21 cellular contexts compared by ENCODE assay signal in the genomic region with DNA sequence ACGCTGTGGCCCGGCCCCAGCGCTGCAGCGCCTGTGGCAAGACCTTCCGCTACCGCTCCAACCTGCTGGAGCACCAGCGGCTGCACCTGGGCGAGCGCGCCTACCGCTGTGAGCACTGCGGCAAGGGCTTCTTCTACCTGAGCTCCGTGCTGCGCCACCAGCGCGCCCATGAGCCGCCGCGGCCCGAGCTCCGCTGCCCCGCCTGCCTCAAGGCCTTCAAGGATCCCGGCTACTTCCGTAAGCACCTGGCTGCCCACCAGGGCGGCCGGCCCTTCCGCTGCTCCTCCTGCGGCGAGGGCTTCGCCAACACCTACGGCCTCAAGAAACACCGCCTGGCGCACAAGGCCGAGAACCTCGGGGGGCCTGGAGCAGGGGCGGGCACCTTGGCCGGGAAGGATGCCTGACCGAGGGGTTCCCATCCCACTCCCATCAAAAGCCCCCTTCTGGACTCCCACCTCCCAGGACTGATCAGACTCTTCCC. TPM values are rescaled to one million over a fixed set of nuclear protein-coding genes. Genes with fewer than 3 reads are reported as not detected.
DNase-seq lines count a peak whose midpoint lies in the region; ATAC-seq, FAIRE-seq and TF ChIP-seq lines count a peak whose summit lies in the region.
"Had no signal": no experiment of that assay in that cellular context is flagged by ENCODE, and none has a peak within 500 bp of the region (broad histone marks: within the 10 kb centered on the region; RNA-seq: fewer than 3 reads in every experiment).

No MANE protein-coding gene starts in this region.

- H3K27me3 ChIP-seq in HepG2 (ENCODE audit: control insufficient read depth in 1 of 2, insufficient read depth in 2 of 2, low read length in 2 of 2) (no peaks in the 10 kb centered on the region), right lobe of liver (no peaks in the 10 kb centered on the region)
- H3K27me3 ChIP-seq: BE2C had no signal

- DNase-seq in HepG2 (ENCODE audit: low spot score) (no peak), right lobe of liver (no peak), WTC11 (ENCODE audit: low spot score) (no peak), iPS-NIHi11 (ENCODE audit: low spot score) (peak; percentile 11), HTR-8/SVneo (ENCODE audit: insufficient read length, low spot score) (no peak), immature natural killer cell (no peak)
- no peak for DNase-seq in naive thymus-derived CD8-positive, alpha-beta T cell
- no peak for DNase-seq in activated CD4-positive, alpha-beta T cell treated with anti-CD3 and anti-CD28 coated beads, Interleukin-2, amount 10 ng/mL, durations not matched to agents 24 days and 14 days
- DNase-seq: 8988T; BE2C; C1 segment of cervical spinal cord; Caco-2; CD4-positive, CD25-positive, alpha-beta regulatory T cell; DMS79; GDM1; HCEC 1CT; HFFc6 had no signal

- no peak overlapping the region for H3K4me3 Mint-ChIP-seq in WTC11
- H3K4me3 Mint-ChIP-seq in naive thymus-derived CD8-positive, alpha-beta T cell: no peak overlapping the region
- no peak overlapping the region for H3K4me3 Mint-ChIP-seq in activated CD4-positive, alpha-beta T cell treated with anti-CD3 and anti-CD28 coated beads, Interleukin-2, amount 10 ng/mL, durations not matched to agents 24 days and 14 days
- no peak overlapping the region for H3K4me3 Mint-ChIP-seq in immature natural killer cell
- H3K4me3 Mint-ChIP-seq: CD4-positive, CD25-positive, alpha-beta regulatory T cell; HFFc6 had no signal

- TF ChIP-seq CTCF in HepG2 (CRISPR knock-in tag; IDR thresholded peaks at IDR 0.05): no peak
- no peak for TF ChIP-seq CTCF in right lobe of liver (IDR thresholded peaks at IDR 0.05)
- no peak for TF ChIP-seq CTCF in WTC11 (IDR thresholded peaks at IDR 0.05)

- no peak overlapping the region for H3K27ac ChIP-seq in HepG2 (ENCODE audit: extremely low read length, insufficient read depth, low read length)
- no peak overlapping the region for H3K27ac ChIP-seq in right lobe of liver

- H3K36me3 ChIP-seq in HepG2 (replicated peaks in 1 of 2; ENCODE audit: control insufficient read depth in 1 of 2, insufficient read depth in 2 of 2, low read length in 2 of 2) (peaks cover 2 to 5% of the 10 kb centered on the region in 2 experiments; a peak in 1 of 5 replicates), right lobe of liver (peaks cover 0 to 14% (median 0%) of the 10 kb centered on the region in 4 donors)

- H3K27me3 Mint-ChIP-seq in WTC11 (ENCODE audit: low read depth): peaks cover 3% of the 10 kb centered on the region; the same call in 1 of the 2 replicates
- no peaks in the 10 kb centered on the region for H3K27me3 Mint-ChIP-seq in naive thymus-derived CD8-positive, alpha-beta T cell
- H3K27me3 Mint-ChIP-seq in activated CD4-positive, alpha-beta T cell treated with anti-CD3 and anti-CD28 coated beads, Interleukin-2, amount 10 ng/mL, durations not matched to agents 24 days and 14 days: no peaks in the 10 kb centered on the region
- peaks cover 0 to 2% (median 2%) of the 10 kb centered on the region in 3 donors for H3K27me3 Mint-ChIP-seq in immature natural killer cell (ENCODE audit: low read depth in 3 of 3)
- H3K27me3 Mint-ChIP-seq: CD4-positive, CD25-positive, alpha-beta regulatory T cell had no signal

- peaks cover 8% of the 10 kb centered on the region for H3K4me1 ChIP-seq in HepG2 (ENCODE audit: insufficient read depth, low read length)
- H3K4me1 ChIP-seq in right lobe of liver: no peaks in the 10 kb centered on the region
- H3K4me1 ChIP-seq: BE2C, Caco-2 had no signal

- H4K20me1 ChIP-seq in HepG2 (ENCODE audit: insufficient read depth, low read length): no peaks in the 10 kb centered on the region

- FAIRE-seq in HepG2 (lab: Jason Lieb, UNC) (no peak), HTR-8/SVneo (lab: Jason Lieb, UNC) (no peak)
- FAIRE-seq: D721Med, GM12892, GM18507, H1 had no signal

- H3K4me3 ChIP-seq in HepG2 (replicated peaks in 1 of 3; ENCODE audit: insufficient read depth in 1 of 3, low read depth in 2 of 3, low read length in 3 of 3): no peak overlapping the region
- no peak overlapping the region for H3K4me3 ChIP-seq in right lobe of liver

- no peak for TF ChIP-seq EP300 in HepG2 (IDR thresholded peaks at IDR 0.05; ENCODE audit: low read depth in 2 of 2, low read length in 2 of 2)
- no peak for TF ChIP-seq EP300 in HepG2 (CRISPR knock-in tag; IDR thresholded peaks at IDR 0.05; ENCODE audit: borderline replicate concordance)

- no peaks in the 10 kb centered on the region for H3K9me3 ChIP-seq in HepG2 (ENCODE audit: low read length)
- no peaks in the 10 kb centered on the region for H3K9me3 ChIP-seq in right lobe of liver
- H3K9me3 ChIP-seq: BE2C, Caco-2 had no signal

- in situ Hi-C loops in HepG2 (cut with HindIII; ENCODE audit: extremely low pct_ligation_motif_present, low pct_unique_long_range_greater_than_20kb): no loop called here

- CTCF ChIA-PET in HepG2 (lab: Yijun Ruan, JAX; ENCODE audit: low intra/inter-chr PET ratio, low total read pairs): no interaction called here
- CTCF ChIA-PET in WTC11 (lab: Charles Lee): interaction anchor here (2.3 kb wide), 1 partner anchor 10 kb away, joined by 5 read pairs; no protein-coding TSS in a partner anchor

- no peak for TF ChIP-seq RAD21 in HepG2 (CRISPR knock-in tag; IDR thresholded peaks at IDR 0.05)

- POLR2A ChIA-PET in HepG2 (lab: Yijun Ruan, JAX) (no interaction called here), WTC11 (lab: Charles Lee) (no interaction called here)
- POLR2A ChIA-PET in naive thymus-derived CD8-positive, alpha-beta T cell (lab: Charles Lee): no interaction called here

- H3K4me1 Mint-ChIP-seq in WTC11 (0 out of 2 replicates have a peak, but pooled peaks cover 3% of the 10 kb centered on the region), immature natural killer cell (peaks cover 15 to 29% of the 10 kb centered on the region in 2 donors)
- H3K4me1 Mint-ChIP-seq in naive thymus-derived CD8-positive, alpha-beta T cell: peaks cover 18 to 43% (median 40%) of the 10 kb centered on the region in 4 donors
- peaks cover 22% of the 10 kb centered on the region for H3K4me1 Mint-ChIP-seq in activated CD4-positive, alpha-beta T cell treated with anti-CD3 and anti-CD28 coated beads, Interleukin-2, amount 10 ng/mL, durations not matched to agents 24 days and 14 days

- no peak overlapping the region for H2AFZ ChIP-seq in HepG2 (ENCODE audit: low read length)

- peaks cover 19% of the 10 kb centered on the region for H3K36me3 Mint-ChIP-seq in WTC11
- H3K36me3 Mint-ChIP-seq in naive thymus-derived CD8-positive, alpha-beta T cell: peaks cover 0 to 23% (median 6%) of the 10 kb centered on the region in 3 donors
- peaks cover 25% of the 10 kb centered on the region for H3K36me3 Mint-ChIP-seq in activated CD4-positive, alpha-beta T cell treated with anti-CD3 and anti-CD28 coated beads, Interleukin-2, amount 10 ng/mL, durations not matched to agents 24 days and 14 days (ENCODE audit: low read depth)
- H3K36me3 Mint-ChIP-seq in immature natural killer cell: peaks cover 0 to 9% (median 7%) of the 10 kb centered on the region in 3 donors

- H3K9me3 Mint-ChIP-seq in WTC11 (0 out of 2 replicates have a peak, but pooled peaks cover 3% of the 10 kb centered on the region), immature natural killer cell (no peaks in the 10 kb centered on the region)
- no peaks in the 10 kb centered on the region for H3K9me3 Mint-ChIP-seq in naive thymus-derived CD8-positive, alpha-beta T cell
- H3K9me3 Mint-ChIP-seq in activated CD4-positive, alpha-beta T cell treated with anti-CD3 and anti-CD28 coated beads, Interleukin-2, amount 10 ng/mL, durations not matched to agents 24 days and 14 days: no peaks in the 10 kb centered on the region
- H3K9me3 Mint-ChIP-seq: HFFc6 had no signal

- intact Hi-C loops in HepG2 (cut with micrococcal nuclease; ENCODE audit: unreplicated experiment): no loop called here
- intact Hi-C loops in right lobe of liver (cut with DNase I): no loop called here
- intact Hi-C loops in activated CD4-positive, alpha-beta T cell treated with anti-CD3 and anti-CD28 coated beads, Interleukin-2, amount 10 ng/mL, durations not matched to agents 24 days and 14 days (cut with micrococcal nuclease): no loop called here

- WGBS in HepG2 (ENCODE audit: low lambda C conversion rate): 98% methylated on average over 23 of the region's 38 CpGs
- WGBS in right lobe of liver (ENCODE audit: insufficient coverage, low coverage, low lambda C conversion rate, missing lambda C conversion rate): no CpG with 5 or more reads among the region's 38 CpGs

- no peak overlapping the region for H3K4me2 ChIP-seq in HepG2 (ENCODE audit: low read depth, low read length)

- TF ChIP-seq POLR2A in HepG2 (IDR thresholded peaks at IDR 0.05; ENCODE audit: insufficient read depth in 1 of 2, low read depth in 2 of 2, low read length in 2 of 2): no peak
- TF ChIP-seq POLR2A in right lobe of liver (IDR thresholded peaks at IDR 0.05): no peak

- BruUV-seq in HepG2 (replicated peaks; lab: Mats Ljungman, UMichigan): no TSS peak

- H3K79me2 ChIP-seq in HepG2 (ENCODE audit: insufficient read depth, low read length): no peaks in the 10 kb centered on the region

- ATAC-seq in HepG2: no peak; the same call in 2 of the 3 replicates
- no peak for ATAC-seq in right lobe of liver
- ATAC-seq in WTC11: no peak
- ATAC-seq in naive thymus-derived CD8-positive, alpha-beta T cell: no peak

- H3K9ac ChIP-seq in HepG2 (ENCODE audit: insufficient read depth, low read depth, low read length): no peak overlapping the region

- H3K27ac Mint-ChIP-seq in WTC11: 0 out of 2 replicates have a peak overlapping the region, but pooled peaks have one; percentile 53
- peak overlapping the region in 1 of 10 donors; percentile 67 for H3K27ac Mint-ChIP-seq in naive thymus-derived CD8-positive, alpha-beta T cell
- no peak overlapping the region for H3K27ac Mint-ChIP-seq in activated CD4-positive, alpha-beta T cell treated with anti-CD3 and anti-CD28 coated beads, Interleukin-2, amount 10 ng/mL, durations not matched to agents 24 days and 14 days
- H3K27ac Mint-ChIP-seq in immature natural killer cell: no peak overlapping the region
- H3K27ac Mint-ChIP-seq: CD4-positive, CD25-positive, alpha-beta regulatory T cell; HFFc6 had no signal

RNA-seq across cellular contexts. Expression of gene ZNF784, which starts 7.9 kb away (rescaled TPM):
- total RNA-seq in HepG2 (2016; rRNA removed; fragmentation: Illumina TruSeq; extraction: Trizol): 4.0 and 4.2 TPM in 2 replicates
- 1.1 and 1.3 TPM in 2 replicates for total RNA-seq in HepG2 (2016; cell fraction: cytosol; rRNA removed; fragmentation: Illumina TruSeq; extraction: Trizol; ENCODE audit: low read depth)
- total RNA-seq in HepG2 (2016; cell fraction: insoluble cytoplasmic fraction; rRNA removed; fragmentation: Illumina TruSeq; extraction: Trizol): 3.2 and 4.6 TPM in 2 replicates
- total RNA-seq in HepG2 (2016; cell fraction: membrane; rRNA removed; fragmentation: Illumina TruSeq; extraction: Trizol): 3.3 and 3.7 TPM in 2 replicates
- total RNA-seq in HepG2 (2016; cell fraction: nucleus; rRNA removed; fragmentation: Illumina TruSeq; extraction: Trizol): 1.9 and 2.1 TPM in 2 replicates
- 4.1 and 5.1 TPM in 2 replicates for polyA plus RNA-seq in HepG2 (2011; rRNA removed)
- 2.9 and 3.0 TPM in 2 replicates for polyA plus RNA-seq in HepG2 (2011; cell fraction: cytosol; rRNA removed)
- 9.8 and 12.0 TPM in 2 replicates for polyA plus RNA-seq in HepG2 (2011; cell fraction: nucleus; rRNA removed)
- 4.6 and 5.3 TPM in 2 replicates for polyA plus RNA-seq in HepG2 (2012)
- polyA plus RNA-seq in HepG2 (2016; cell fraction: cytosol; fragmentation: Illumina TruSeq; extraction: Trizol; ENCODE audit: low read depth): 1.1 and 1.2 TPM in 2 replicates
- polyA plus RNA-seq in HepG2 (2016; cell fraction: insoluble cytoplasmic fraction; fragmentation: Illumina TruSeq; extraction: Trizol; ENCODE audit: low read depth): 4.7 and 4.8 TPM in 2 replicates
- 1.6 and 1.9 TPM in 2 replicates for polyA plus RNA-seq in HepG2 (2016; cell fraction: membrane; fragmentation: Illumina TruSeq; extraction: Trizol; ENCODE audit: low read depth)
- polyA plus RNA-seq in HepG2 (2016; cell fraction: nucleus; fragmentation: Illumina TruSeq; extraction: Trizol; ENCODE audit: insufficient read depth, low read depth): 4.1 and 5.8 TPM in 2 replicates
- 2.9 and 8.2 TPM in 2 replicates for polyA minus RNA-seq in HepG2 (2011; rRNA and poly(A)+ RNA removed; ENCODE audit: low replicate concordance)
- polyA minus RNA-seq in HepG2 (2011; cell fraction: cytosol; rRNA and poly(A)+ RNA removed): 1.7 and 2.9 TPM in 2 replicates
- 4.8 and 5.4 TPM in 2 replicates for polyA minus RNA-seq in HepG2 (2011; cell fraction: nucleus; rRNA and poly(A)+ RNA removed)
- total RNA-seq in right lobe of liver: 1 to 10 TPM; 2.9 to 5.5 (median 4.1) TPM
- 9.9 to 12.1 TPM (median 11.4 TPM) in 3 replicates for total RNA-seq in WTC11 (2021)
- total RNA-seq in naive thymus-derived CD8-positive, alpha-beta T cell: 1 to 10 TPM; 8.1 to 9.2 TPM
- 1 to 10 TPM in 2 of 3 donors, under 1 TPM in 1; 0.64 to 1.4 (median 1.1) TPM for polyA plus RNA-seq in naive thymus-derived CD8-positive, alpha-beta T cell
- 3.6 and 3.7 TPM in 2 replicates for total RNA-seq in activated CD4-positive, alpha-beta T cell treated with anti-CD3 and anti-CD28 coated beads, Interleukin-2, amount 10 ng/mL, durations not matched to agents 24 days and 14 days
- under 1 TPM; 0.59 to 0.78 (median 0.62) TPM for polyA plus RNA-seq in immature natural killer cell

RNA-seq across cellular contexts. Expression of gene ZNF865, which starts 11.0 kb away (rescaled TPM):
- total RNA-seq in HepG2 (2016; rRNA removed; fragmentation: Illumina TruSeq; extraction: Trizol) (0.93 and 1.0 TPM in 2 replicates), right lobe of liver (1 to 10 TPM; 4.2 to 6.0 (median 4.7) TPM), WTC11 (2021) (18.5 to 21.7 TPM (median 19.0 TPM) in 3 replicates)
- total RNA-seq in HepG2 (2016; cell fraction: cytosol; rRNA removed; fragmentation: Illumina TruSeq; extraction: Trizol; ENCODE audit: low read depth): 0.26 and 0.30 TPM in 2 replicates
- 0.83 and 0.93 TPM in 2 replicates for total RNA-seq in HepG2 (2016; cell fraction: insoluble cytoplasmic fraction; rRNA removed; fragmentation: Illumina TruSeq; extraction: Trizol)
- 1.1 and 1.3 TPM in 2 replicates for total RNA-seq in HepG2 (2016; cell fraction: membrane; rRNA removed; fragmentation: Illumina TruSeq; extraction: Trizol)
- total RNA-seq in HepG2 (2016; cell fraction: nucleus; rRNA removed; fragmentation: Illumina TruSeq; extraction: Trizol): 0.97 and 1.1 TPM in 2 replicates
- polyA plus RNA-seq in HepG2 (2011; rRNA removed) (1.0 and 1.5 TPM in 2 replicates), immature natural killer cell (under 1 TPM in 2 of 3 donors, not detected in 1; 0.08 to 0.18 TPM)
- polyA plus RNA-seq in HepG2 (2011; cell fraction: cytosol; rRNA removed): 1.2 and 1.9 TPM in 2 replicates
- polyA plus RNA-seq in HepG2 (2011; cell fraction: nucleus; rRNA removed): 3.2 and 3.9 TPM in 2 replicates
- polyA plus RNA-seq in HepG2 (2012): 1.9 and 2.1 TPM in 2 replicates
- polyA plus RNA-seq in HepG2 (2016; cell fraction: cytosol; fragmentation: Illumina TruSeq; extraction: Trizol; ENCODE audit: low read depth): 0.71 and 0.81 TPM in 2 replicates
- 3.6 and 4.1 TPM in 2 replicates for polyA plus RNA-seq in HepG2 (2016; cell fraction: insoluble cytoplasmic fraction; fragmentation: Illumina TruSeq; extraction: Trizol; ENCODE audit: low read depth)
- polyA plus RNA-seq in HepG2 (2016; cell fraction: membrane; fragmentation: Illumina TruSeq; extraction: Trizol; ENCODE audit: low read depth): 2.4 and 2.8 TPM in 2 replicates
- 6.6 and 6.7 TPM in 2 replicates for polyA plus RNA-seq in HepG2 (2016; cell fraction: nucleus; fragmentation: Illumina TruSeq; extraction: Trizol; ENCODE audit: insufficient read depth, low read depth)
- 2.5 and 2.6 TPM in 2 replicates for polyA minus RNA-seq in HepG2 (2011; rRNA and poly(A)+ RNA removed; ENCODE audit: low replicate concordance)
- 2.0 and 2.2 TPM in 2 replicates for polyA minus RNA-seq in HepG2 (2011; cell fraction: cytosol; rRNA and poly(A)+ RNA removed)
- 0.62 and 0.90 TPM in 2 replicates for polyA minus RNA-seq in HepG2 (2011; cell fraction: nucleus; rRNA and poly(A)+ RNA removed)
- 10 to 100 TPM; 21.6 to 24.4 TPM for total RNA-seq in naive thymus-derived CD8-positive, alpha-beta T cell
- under 1 TPM in 2 of 3 donors, not detected in 1; 0.22 to 0.33 TPM for polyA plus RNA-seq in naive thymus-derived CD8-positive, alpha-beta T cell
- 12.2 and 12.5 TPM in 2 replicates for total RNA-seq in activated CD4-positive, alpha-beta T cell treated with anti-CD3 and anti-CD28 coated beads, Interleukin-2, amount 10 ng/mL, durations not matched to agents 24 days and 14 days

RNA-seq across cellular contexts. Expression of gene ZNF524, which starts 16.3 kb away (rescaled TPM):
- 1.6 and 4.6 TPM in 2 replicates for total RNA-seq in HepG2 (2016; rRNA removed; fragmentation: Illumina TruSeq; extraction: Trizol)
- 6.2 and 7.2 TPM in 2 replicates for total RNA-seq in HepG2 (2016; cell fraction: cytosol; rRNA removed; fragmentation: Illumina TruSeq; extraction: Trizol; ENCODE audit: low read depth)
- 2.8 and 4.6 TPM in 2 replicates for total RNA-seq in HepG2 (2016; cell fraction: insoluble cytoplasmic fraction; rRNA removed; fragmentation: Illumina TruSeq; extraction: Trizol)
- 7.6 and 10.2 TPM in 2 replicates for total RNA-seq in HepG2 (2016; cell fraction: membrane; rRNA removed; fragmentation: Illumina TruSeq; extraction: Trizol)
- 2.7 TPM in 2 replicates for total RNA-seq in HepG2 (2016; cell fraction: nucleus; rRNA removed; fragmentation: Illumina TruSeq; extraction: Trizol)
- polyA plus RNA-seq in HepG2 (2011; rRNA removed): 3.2 and 5.0 TPM in 2 replicates
- polyA plus RNA-seq in HepG2 (2011; cell fraction: cytosol; rRNA removed): 3.9 and 7.0 TPM in 2 replicates
- 8.3 and 9.7 TPM in 2 replicates for polyA plus RNA-seq in HepG2 (2011; cell fraction: nucleus; rRNA removed)
- polyA plus RNA-seq in HepG2 (2012): 2.9 and 4.1 TPM in 2 replicates
- polyA plus RNA-seq in HepG2 (2016; cell fraction: cytosol; fragmentation: Illumina TruSeq; extraction: Trizol; ENCODE audit: low read depth): 8.5 and 8.9 TPM in 2 replicates
- 3.6 and 4.5 TPM in 2 replicates for polyA plus RNA-seq in HepG2 (2016; cell fraction: insoluble cytoplasmic fraction; fragmentation: Illumina TruSeq; extraction: Trizol; ENCODE audit: low read depth)
- 9.0 and 9.5 TPM in 2 replicates for polyA plus RNA-seq in HepG2 (2016; cell fraction: membrane; fragmentation: Illumina TruSeq; extraction: Trizol; ENCODE audit: low read depth)
- 4.9 and 5.2 TPM in 2 replicates for polyA plus RNA-seq in HepG2 (2016; cell fraction: nucleus; fragmentation: Illumina TruSeq; extraction: Trizol; ENCODE audit: insufficient read depth, low read depth)
- polyA minus RNA-seq in HepG2 (2011; rRNA and poly(A)+ RNA removed; ENCODE audit: low replicate concordance): 3.5 and 3.9 TPM in 2 replicates
- 2.5 and 3.1 TPM in 2 replicates for polyA minus RNA-seq in HepG2 (2011; cell fraction: cytosol; rRNA and poly(A)+ RNA removed)
- polyA minus RNA-seq in HepG2 (2011; cell fraction: nucleus; rRNA and poly(A)+ RNA removed): 2.7 and 3.3 TPM in 2 replicates
- 10 to 100 TPM in 4 of 6 experiments, 1 to 10 TPM in 2; 8.2 to 21.0 (median 11.3) TPM for total RNA-seq in right lobe of liver
- total RNA-seq in WTC11 (2021): 5.5 to 6.3 TPM (median 5.5 TPM) in 3 replicates
- 10 to 100 TPM; 19.1 to 20.7 TPM for total RNA-seq in naive thymus-derived CD8-positive, alpha-beta T cell
- 10 to 100 TPM; 21.5 to 31.6 (median 23.6) TPM for polyA plus RNA-seq in naive thymus-derived CD8-positive, alpha-beta T cell
- total RNA-seq in activated CD4-positive, alpha-beta T cell treated with anti-CD3 and anti-CD28 coated beads, Interleukin-2, amount 10 ng/mL, durations not matched to agents 24 days and 14 days: 17.8 and 19.0 TPM in 2 replicates
- 10 to 100 TPM; 23.9 to 36.4 (median 31.7) TPM for polyA plus RNA-seq in immature natural killer cell

RNA-seq across cellular contexts. Expression of gene FIZ1, which starts 17.1 kb away (rescaled TPM):
- 3.4 and 5.9 TPM in 2 replicates for total RNA-seq in HepG2 (2016; rRNA removed; fragmentation: Illumina TruSeq; extraction: Trizol)
- 0.97 and 1.0 TPM in 2 replicates for total RNA-seq in HepG2 (2016; cell fraction: cytosol; rRNA removed; fragmentation: Illumina TruSeq; extraction: Trizol; ENCODE audit: low read depth)
- total RNA-seq in HepG2 (2016; cell fraction: insoluble cytoplasmic fraction; rRNA removed; fragmentation: Illumina TruSeq; extraction: Trizol): 3.3 and 4.8 TPM in 2 replicates
- total RNA-seq in HepG2 (2016; cell fraction: membrane; rRNA removed; fragmentation: Illumina TruSeq; extraction: Trizol): 3.8 and 4.3 TPM in 2 replicates
- total RNA-seq in HepG2 (2016; cell fraction: nucleus; rRNA removed; fragmentation: Illumina TruSeq; extraction: Trizol): 4.3 and 5.0 TPM in 2 replicates
- 3.6 and 4.1 TPM in 2 replicates for polyA plus RNA-seq in HepG2 (2011; rRNA removed)
- polyA plus RNA-seq in HepG2 (2011; cell fraction: cytosol; rRNA removed): 2.4 and 3.2 TPM in 2 replicates
- polyA plus RNA-seq in HepG2 (2011; cell fraction: nucleus; rRNA removed): 9.6 and 12.9 TPM in 2 replicates
- polyA plus RNA-seq in HepG2 (2012): 6.5 and 7.8 TPM in 2 replicates
- polyA plus RNA-seq in HepG2 (2016; cell fraction: cytosol; fragmentation: Illumina TruSeq; extraction: Trizol; ENCODE audit: low read depth): 1.7 and 2.0 TPM in 2 replicates
- 7.2 and 8.9 TPM in 2 replicates for polyA plus RNA-seq in HepG2 (2016; cell fraction: insoluble cytoplasmic fraction; fragmentation: Illumina TruSeq; extraction: Trizol; ENCODE audit: low read depth)
- polyA plus RNA-seq in HepG2 (2016; cell fraction: membrane; fragmentation: Illumina TruSeq; extraction: Trizol; ENCODE audit: low read depth): 5.5 and 6.4 TPM in 2 replicates
- 14.5 and 17.0 TPM in 2 replicates for polyA plus RNA-seq in HepG2 (2016; cell fraction: nucleus; fragmentation: Illumina TruSeq; extraction: Trizol; ENCODE audit: insufficient read depth, low read depth)
- 7.4 and 7.8 TPM in 2 replicates for polyA minus RNA-seq in HepG2 (2011; rRNA and poly(A)+ RNA removed; ENCODE audit: low replicate concordance)
- 4.2 and 4.4 TPM in 2 replicates for polyA minus RNA-seq in HepG2 (2011; cell fraction: cytosol; rRNA and poly(A)+ RNA removed)
- polyA minus RNA-seq in HepG2 (2011; cell fraction: nucleus; rRNA and poly(A)+ RNA removed): 4.4 and 6.8 TPM in 2 replicates
- total RNA-seq in right lobe of liver: 10 to 100 TPM in 1 of 6 experiments, 1 to 10 TPM in 5; 3.0 to 13.1 (median 5.1) TPM
- 20.1 to 22.7 TPM (median 20.6 TPM) in 3 replicates for total RNA-seq in WTC11 (2021)
- total RNA-seq in naive thymus-derived CD8-positive, alpha-beta T cell: 10 to 100 TPM; 19.0 to 22.0 TPM
- 1 to 10 TPM; 2.8 to 5.4 (median 3.4) TPM for polyA plus RNA-seq in naive thymus-derived CD8-positive, alpha-beta T cell
- total RNA-seq in activated CD4-positive, alpha-beta T cell treated with anti-CD3 and anti-CD28 coated beads, Interleukin-2, amount 10 ng/mL, durations not matched to agents 24 days and 14 days: 20.4 and 21.4 TPM in 2 replicates
- polyA plus RNA-seq in immature natural killer cell: 1 to 10 TPM in 2 of 3 donors, under 1 TPM in 1; 0.63 to 1.7 (median 1.0) TPM

RNA-seq across cellular contexts. Expression of gene ZNF580, which starts 24.4 kb away (rescaled TPM):
- total RNA-seq in HepG2 (2016; rRNA removed; fragmentation: Illumina TruSeq; extraction: Trizol) (3.0 and 4.4 TPM in 2 replicates), right lobe of liver (10 to 100 TPM in 1 of 6 experiments, 1 to 10 TPM in 5; 5.4 to 11.6 (median 6.5) TPM), WTC11 (2021) (31.3 to 33.5 TPM (median 32.0 TPM) in 3 replicates)
- total RNA-seq in HepG2 (2016; cell fraction: cytosol; rRNA removed; fragmentation: Illumina TruSeq; extraction: Trizol; ENCODE audit: low read depth): 4.9 and 7.2 TPM in 2 replicates
- total RNA-seq in HepG2 (2016; cell fraction: insoluble cytoplasmic fraction; rRNA removed; fragmentation: Illumina TruSeq; extraction: Trizol): 1.4 and 3.8 TPM in 2 replicates
- total RNA-seq in HepG2 (2016; cell fraction: membrane; rRNA removed; fragmentation: Illumina TruSeq; extraction: Trizol): 6.2 and 8.6 TPM in 2 replicates
- total RNA-seq in HepG2 (2016; cell fraction: nucleus; rRNA removed; fragmentation: Illumina TruSeq; extraction: Trizol): 3.4 and 4.3 TPM in 2 replicates
- polyA plus RNA-seq in HepG2 (2011; rRNA removed) (6.0 and 7.0 TPM in 2 replicates), immature natural killer cell (10 to 100 TPM in 2 of 3 donors, 1 to 10 TPM in 1; 9.6 to 27.8 (median 13.8) TPM)
- 4.7 and 7.3 TPM in 2 replicates for polyA plus RNA-seq in HepG2 (2011; cell fraction: cytosol; rRNA removed)
- polyA plus RNA-seq in HepG2 (2011; cell fraction: nucleus; rRNA removed): 27.6 and 35.1 TPM in 2 replicates
- polyA plus RNA-seq in HepG2 (2012): 18.9 and 26.2 TPM in 2 replicates
- polyA plus RNA-seq in HepG2 (2016; cell fraction: cytosol; fragmentation: Illumina TruSeq; extraction: Trizol; ENCODE audit: low read depth): 32.0 and 36.6 TPM in 2 replicates
- polyA plus RNA-seq in HepG2 (2016; cell fraction: insoluble cytoplasmic fraction; fragmentation: Illumina TruSeq; extraction: Trizol; ENCODE audit: low read depth): 11.3 and 16.8 TPM in 2 replicates
- 30.4 and 35.3 TPM in 2 replicates for polyA plus RNA-seq in HepG2 (2016; cell fraction: membrane; fragmentation: Illumina TruSeq; extraction: Trizol; ENCODE audit: low read depth)
- polyA plus RNA-seq in HepG2 (2016; cell fraction: nucleus; fragmentation: Illumina TruSeq; extraction: Trizol; ENCODE audit: insufficient read depth, low read depth): 20.0 and 25.7 TPM in 2 replicates
- 7.9 and 9.8 TPM in 2 replicates for polyA minus RNA-seq in HepG2 (2011; rRNA and poly(A)+ RNA removed; ENCODE audit: low replicate concordance)
- 8.1 and 9.1 TPM in 2 replicates for polyA minus RNA-seq in HepG2 (2011; cell fraction: cytosol; rRNA and poly(A)+ RNA removed)
- 7.1 and 8.8 TPM in 2 replicates for polyA minus RNA-seq in HepG2 (2011; cell fraction: nucleus; rRNA and poly(A)+ RNA removed)
- 100 to 1,000 TPM; 110 to 111 TPM for total RNA-seq in naive thymus-derived CD8-positive, alpha-beta T cell
- 10 to 100 TPM; 15.3 to 21.7 (median 20.3) TPM for polyA plus RNA-seq in naive thymus-derived CD8-positive, alpha-beta T cell
- 38.3 and 39.1 TPM in 2 replicates for total RNA-seq in activated CD4-positive, alpha-beta T cell treated with anti-CD3 and anti-CD28 coated beads, Interleukin-2, amount 10 ng/mL, durations not matched to agents 24 days and 14 days
